In genomic region chr6:40733290-40733689, GRCh38 we compare ENCODE assay signal across 13 cellular contexts.
A peak's percentile ranks its signal among the peaks of the same experiment; 100 is the strongest.
DNase-seq lines count a peak whose midpoint lies in the region; ATAC-seq and TF ChIP-seq lines count a peak whose summit lies in the region.
"Had no signal": no experiment of that assay in that cellular context is flagged by ENCODE, and none has a peak within 500 bp of the region (broad histone marks: within the 10 kb centered on the region; RNA-seq: fewer than 3 reads in every experiment).

No MANE protein-coding gene starts in this region.

- no peak overlapping the region for H3K23ac ChIP-seq in mesendoderm (ENCODE audit: low read length)

- TF ChIP-seq CTCF in A673 (conservative IDR thresholded peaks at IDR 0.05; ENCODE audit: low read depth, low read length) (no peak), chondrocyte (IDR thresholded peaks at IDR 0.05) (no peak), tibial nerve (IDR thresholded peaks at IDR 0.05) (no peak)

- peaks cover 15% of the 10 kb centered on the region for H3K27me3 Mint-ChIP-seq in chondrocyte (ENCODE audit: low read depth)
- peaks cover 2 to 23% (median 13%) of the 10 kb centered on the region in 5 donors for H3K27me3 Mint-ChIP-seq in naive thymus-derived CD8-positive, alpha-beta T cell
- peaks cover 12% of the 10 kb centered on the region for H3K27me3 Mint-ChIP-seq in T-helper 2 cell treated with Interferon-gamma antibody and Interleukin-4, amounts not matched to agents 5 μg/mL and 100 μg/mL, for 36 hours (ENCODE audit: low read depth)

- H3K36me3 Mint-ChIP-seq in chondrocyte (ENCODE audit: low read depth) = no peaks in the 10 kb centered on the region
- H3K36me3 Mint-ChIP-seq in naive thymus-derived CD8-positive, alpha-beta T cell = no peaks in the 10 kb centered on the region
- H3K36me3 Mint-ChIP-seq in T-helper 2 cell treated with Interferon-gamma antibody and Interleukin-4, amounts not matched to agents 5 μg/mL and 100 μg/mL, for 36 hours (ENCODE audit: low read depth) = no peaks in the 10 kb centered on the region

- H3K27me3 ChIP-seq in A673 (replicated peaks; ENCODE audit: insufficient read depth, low read depth, low read length, poor library complexity) (no peaks in the 10 kb centered on the region), mesendoderm (ENCODE audit: insufficient read depth, low read length, poor library complexity) (no peaks in the 10 kb centered on the region), tibial nerve (peaks cover 0 to 11% of the 10 kb centered on the region in 2 donors)

- no peak overlapping the region for H3K4me3 ChIP-seq in A673 (ENCODE audit: low read depth, low read length, poor library complexity, severe bottlenecking)
- no peak overlapping the region for H3K4me3 ChIP-seq in mesendoderm (ENCODE audit: low read length)
- H3K4me3 ChIP-seq in tibial nerve = no peak overlapping the region
- H3K4me3 ChIP-seq: GM23248 had no signal

- no peaks in the 10 kb centered on the region for H3K79me1 ChIP-seq in mesendoderm (ENCODE audit: low read length)

- no peaks in the 10 kb centered on the region for H3K9me3 Mint-ChIP-seq in chondrocyte (ENCODE audit: low read depth)
- H3K9me3 Mint-ChIP-seq in naive thymus-derived CD8-positive, alpha-beta T cell = no peaks in the 10 kb centered on the region
- no peaks in the 10 kb centered on the region for H3K9me3 Mint-ChIP-seq in T-helper 2 cell treated with Interferon-gamma antibody and Interleukin-4, amounts not matched to agents 5 μg/mL and 100 μg/mL, for 36 hours

- BruUV-seq in A673 (replicated peaks; lab: Mats Ljungman, UMichigan) = no TSS peak

- no peak overlapping the region for H3K4ac ChIP-seq in mesendoderm (ENCODE audit: low read depth, low read length)

- intact Hi-C loops in A673 (cut with micrococcal nuclease; ENCODE audit: unreplicated experiment) = no loop called here

- H4K5ac ChIP-seq in mesendoderm (ENCODE audit: low read length) = no peak overlapping the region

- POLR2A ChIA-PET in A673 (lab: Charles Lee; ENCODE audit: low non-redundant PET) = no interaction called here
- POLR2A ChIA-PET in naive thymus-derived CD8-positive, alpha-beta T cell (lab: Charles Lee) = no interaction called here

- no peak overlapping the region for H3K27ac ChIP-seq in A673 (ENCODE audit: low read depth, low read length, poor library complexity, severe bottlenecking)
- no peak overlapping the region for H3K27ac ChIP-seq in mesendoderm (ENCODE audit: low read depth, low read length)
- H3K27ac ChIP-seq in tibial nerve = no peak overlapping the region
- H3K27ac ChIP-seq: GM23248 had no signal

- H2AK5ac ChIP-seq in mesendoderm (ENCODE audit: low read length) = no peak overlapping the region

- no peak overlapping the region for H3K4me3 Mint-ChIP-seq in chondrocyte (ENCODE audit: unreplicated experiment)
- H3K4me3 Mint-ChIP-seq in naive thymus-derived CD8-positive, alpha-beta T cell = no peak overlapping the region
- H3K4me3 Mint-ChIP-seq in T-helper 2 cell treated with Interferon-gamma antibody and Interleukin-4, amounts not matched to agents 5 μg/mL and 100 μg/mL, for 36 hours = no peak overlapping the region

- H3K4me1 Mint-ChIP-seq in chondrocyte (ENCODE audit: low read depth) = peaks cover 25% of the 10 kb centered on the region
- no peaks in the 10 kb centered on the region for H3K4me1 Mint-ChIP-seq in naive thymus-derived CD8-positive, alpha-beta T cell
- H3K4me1 Mint-ChIP-seq in T-helper 2 cell treated with Interferon-gamma antibody and Interleukin-4, amounts not matched to agents 5 μg/mL and 100 μg/mL, for 36 hours (ENCODE audit: low read depth) = no peaks in the 10 kb centered on the region

- no peak overlapping the region for H2BK5ac ChIP-seq in mesendoderm (ENCODE audit: low read length)

- H3K9me3 ChIP-seq in A673 (ENCODE audit: low read depth, low read length, poor library complexity, severe bottlenecking) (no peaks in the 10 kb centered on the region), tibial nerve (no peaks in the 10 kb centered on the region)

- H3K4me1 ChIP-seq in A673 (ENCODE audit: insufficient read depth, low read length, poor library complexity, severe bottlenecking) = peaks cover 2% of the 10 kb centered on the region
- H3K4me1 ChIP-seq in mesendoderm (ENCODE audit: control insufficient read depth, low read depth, low read length) = peaks cover 6% of the 10 kb centered on the region
- H3K4me1 ChIP-seq in tibial nerve = peaks cover 0 to 2% (median 0%) of the 10 kb centered on the region in 4 donors

- H3K4me2 ChIP-seq in mesendoderm (ENCODE audit: low read length) = no peak overlapping the region

- no peak overlapping the region for H3K18ac ChIP-seq in mesendoderm (ENCODE audit: low read length)

- H3K56ac ChIP-seq in mesendoderm (ENCODE audit: low read length) = no peak overlapping the region

- DNase-seq in A673 (ENCODE audit: low spot score) = peak; percentile 19
- DNase-seq in RPMI7951 (ENCODE audit: low read depth) = peak; percentile 9
- no peak for DNase-seq in chondrocyte (ENCODE audit: low spot score)
- peak; percentile 68 for DNase-seq in mesendoderm
- no peak for DNase-seq in naive thymus-derived CD8-positive, alpha-beta T cell
- DNase-seq in tibial nerve (ENCODE audit: low spot score in 2 of 2) = no peak
- DNase-seq in activated gamma-delta T cell (lab: John Stamatoyannopoulos, UW) = no peak
- no peak for DNase-seq in T-helper 2 cell treated with Interferon-gamma antibody and Interleukin-4, amounts not matched to agents 5 μg/mL and 100 μg/mL, for 36 hours (ENCODE audit: low spot score)
- DNase-seq: 8988T, GDM1, GM23248, NCI-H1048 had no signal

- ATAC-seq in naive thymus-derived CD8-positive, alpha-beta T cell = no peak
- ATAC-seq: HCT116 had no signal

- H4K8ac ChIP-seq in mesendoderm (ENCODE audit: low read depth, low read length) = no peak overlapping the region

- H3K36me3 ChIP-seq in A673 (ENCODE audit: insufficient read depth, low read length, poor library complexity, severe bottlenecking) (no peaks in the 10 kb centered on the region), mesendoderm (ENCODE audit: control insufficient read depth, insufficient read depth, low read length) (no peaks in the 10 kb centered on the region), tibial nerve (no peaks in the 10 kb centered on the region)

- TF ChIP-seq POLR2A in tibial nerve (IDR thresholded peaks at IDR 0.05) = no peak

- WGBS in mesendoderm (ENCODE audit: extremely low coverage, insufficient coverage, low lambda C conversion rate) = no CpG with 5 or more reads among the region's 1 CpG
- WGBS in tibial nerve, 2 donors = 29 to 30% methylated on average over 1 of the region's 1 CpG

- H2BK120ac ChIP-seq in mesendoderm (ENCODE audit: low read depth, low read length) = no peak overlapping the region

- no peaks in the 10 kb centered on the region for H3K79me2 ChIP-seq in mesendoderm (ENCODE audit: control insufficient read depth, insufficient read depth, low read length)

- H3K9ac ChIP-seq in mesendoderm (ENCODE audit: low read length) = no peak overlapping the region
- H3K9ac ChIP-seq: GM23248 had no signal

- H2BK15ac ChIP-seq in mesendoderm (replicated peaks; ENCODE audit: low read depth) = no peak overlapping the region

- peak overlapping the region; percentile 27 for H3K27ac Mint-ChIP-seq in chondrocyte (ENCODE audit: unreplicated experiment)
- no peak overlapping the region for H3K27ac Mint-ChIP-seq in naive thymus-derived CD8-positive, alpha-beta T cell
- no peak overlapping the region for H3K27ac Mint-ChIP-seq in T-helper 2 cell treated with Interferon-gamma antibody and Interleukin-4, amounts not matched to agents 5 μg/mL and 100 μg/mL, for 36 hours

- CTCF ChIA-PET in A673 (lab: Charles Lee) = no interaction called here

- no peak for TF ChIP-seq EP300 in tibial nerve (IDR thresholded peaks at IDR 0.05)

Comparison
In these comparisons a context has a peak if more than half of its experiments do, and no peak if none do; other contexts are left out.
1. DNase-seq: peak in A673 (single experiment), RPMI7951 (single experiment) and mesendoderm (single experiment); none in chondrocyte (single experiment), naive thymus-derived CD8-positive, alpha-beta T cell (0 of 10), tibial nerve (0 of 2), activated gamma-delta T cell (single experiment) and T-helper 2 cell treated with Interferon-gamma antibody and Interleukin-4, amounts not matched to agents 5 μg/mL and 100 μg/mL, for 36 hours (single experiment).